1 cellular context compared by ENCODE assay signal in the genomic region with DNA sequence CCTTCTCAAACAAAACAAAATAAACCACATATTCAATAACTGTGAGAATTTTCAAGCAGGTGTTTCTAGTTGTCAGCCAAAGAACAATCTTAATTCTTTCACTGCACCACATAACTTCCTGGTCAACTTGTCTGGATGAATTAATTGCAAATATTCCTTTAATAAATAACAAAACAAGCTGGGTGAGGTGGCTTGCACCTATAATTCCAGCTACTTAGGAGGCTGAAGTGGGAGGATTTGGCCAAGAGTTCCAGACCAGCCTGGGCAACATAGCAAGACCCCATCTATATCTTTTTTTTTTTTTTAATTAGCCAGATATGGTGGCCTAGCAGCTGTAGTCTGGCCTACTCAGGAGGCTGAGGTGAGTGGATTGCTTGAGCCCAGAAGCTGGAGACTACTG.
TF ChIP-seq lines count a peak whose summit lies in the region.

No MANE protein-coding gene starts in this region.

TF ChIP-seq in HepG2, 621 proteins besides CTCF, POLR2A, EP300 and RAD21:
- TF ChIP-seq ZNF121 (CRISPR knock-in tag; IDR thresholded peaks at IDR 0.05) = peak; percentile 65; the same call in 1 of the 2 replicates
- no peak for TF ChIP-seq JUNB (CRISPR knock-in tag; IDR thresholded peaks at IDR 0.05; ENCODE audit: borderline replicate concordance)
